18 cellular contexts compared by ENCODE assay signal in genomic region chr7:3607847-3608246, GRCh38.
DNase-seq lines count a peak whose midpoint lies in the region; ATAC-seq, FAIRE-seq and TF ChIP-seq lines count a peak whose summit lies in the region.
"Had no signal": no experiment of that assay in that cellular context is flagged by ENCODE, and none has a peak within 500 bp of the region (broad histone marks: within the 10 kb centered on the region; RNA-seq: fewer than 3 reads in every experiment).

No MANE protein-coding gene starts in this region.

- ATAC-seq in HepG2 (no peak), foreskin keratinocyte (peak; percentile 35), pancreas (peak; percentile 92 to 96 (median 94)), HG03432 (IDR thresholded peaks at IDR 0.05; ENCODE audit: unreplicated experiment) (no peak)
- ATAC-seq: GM23338 had no signal

- no peak for TF ChIP-seq POLR2A in HepG2 (IDR thresholded peaks at IDR 0.05; ENCODE audit: insufficient read depth in 1 of 2, low read depth in 2 of 2, low read length in 2 of 2)

- DNase-seq in HepG2 (ENCODE audit: low spot score) (no peak), foreskin keratinocyte (peak in 1 of 2 donors; percentile 36), pancreas (peak in 5 of 6 donors; percentile 78 to 83 (median 79)), BE2C (no peak)
- DNase-seq: C1 segment of cervical spinal cord; CD4-positive, CD25-positive, alpha-beta regulatory T cell; CD8-positive, alpha-beta memory T cell; COR-L47; DMS153; DMS79; GDM1; HCEC 1CT had no signal

- no peak overlapping the region for H3K4me2 ChIP-seq in HepG2 (ENCODE audit: low read depth, low read length)
- H3K4me2 ChIP-seq: GM23338 had no signal

- H3K27ac ChIP-seq in liver (ENCODE audit: low read depth in 1 of 2, low read length in 2 of 2) (no peak overlapping the region), HepG2 (ENCODE audit: extremely low read length, insufficient read depth, low read length) (no peak overlapping the region), foreskin keratinocyte (no peak overlapping the region), pancreas (peak overlapping the region in 3 of 4 donors; percentile 34 to 65 (median 54))

- TF ChIP-seq RAD21 in liver (IDR thresholded peaks at IDR 0.05) (no peak), HepG2 (CRISPR knock-in tag; IDR thresholded peaks at IDR 0.05) (no peak)

- in situ Hi-C loops in HepG2 (cut with HindIII; ENCODE audit: extremely low pct_ligation_motif_present, low pct_unique_long_range_greater_than_20kb) = no loop called here

- no peaks in the 10 kb centered on the region for H3K79me2 ChIP-seq in HepG2 (ENCODE audit: insufficient read depth, low read length)

- H3K27me3 ChIP-seq in liver (ENCODE audit: control insufficient read depth in 4 of 4, insufficient read depth in 4 of 4, low read length in 3 of 4) = no peaks in the 10 kb centered on the region
- H3K27me3 ChIP-seq in HepG2 (ENCODE audit: control insufficient read depth in 1 of 2, insufficient read depth in 2 of 2, low read length in 2 of 2) = no peaks in the 10 kb centered on the region
- H3K27me3 ChIP-seq in foreskin keratinocyte = no peaks in the 10 kb centered on the region
- no peaks in the 10 kb centered on the region for H3K27me3 ChIP-seq in pancreas
- H3K27me3 ChIP-seq in BE2C = no peaks in the 10 kb centered on the region

- CTCF ChIA-PET in HepG2 (lab: Yijun Ruan, JAX; ENCODE audit: low intra/inter-chr PET ratio, low total read pairs) = no interaction called here

- no peaks in the 10 kb centered on the region for H3K9me3 ChIP-seq in liver (ENCODE audit: control insufficient read depth in 4 of 4, low read length in 3 of 4)
- H3K9me3 ChIP-seq in HepG2 (ENCODE audit: low read length) = no peaks in the 10 kb centered on the region
- no peaks in the 10 kb centered on the region for H3K9me3 ChIP-seq in pancreas
- no peaks in the 10 kb centered on the region for H3K9me3 ChIP-seq in BE2C

- H4K20me1 ChIP-seq in HepG2 (ENCODE audit: insufficient read depth, low read length) = no peaks in the 10 kb centered on the region

- TF ChIP-seq CTCF in liver (IDR thresholded peaks at IDR 0.05; ENCODE audit: low read depth, low read length, missing input control) (no peak), HepG2 (CRISPR knock-in tag; IDR thresholded peaks at IDR 0.05) (no peak), foreskin keratinocyte (conservative IDR thresholded peaks at IDR 0.05) (no peak), pancreas (IDR thresholded peaks at IDR 0.05) (no peak), BE2C (IDR thresholded peaks at IDR 0.05; ENCODE audit: low read depth, low read length) (no peak)

- POLR2A ChIA-PET in HepG2 (lab: Yijun Ruan, JAX) = no interaction called here

- BruUV-seq in HepG2 (replicated peaks; lab: Mats Ljungman, UMichigan) = no TSS peak

- TF ChIP-seq EP300 in HepG2 (IDR thresholded peaks at IDR 0.05; ENCODE audit: low read depth in 2 of 2, low read length in 2 of 2) (no peak), HepG2 (CRISPR knock-in tag; IDR thresholded peaks at IDR 0.05; ENCODE audit: borderline replicate concordance) (no peak)

- no peak overlapping the region for H3K9ac ChIP-seq in liver (ENCODE audit: low read depth in 1 of 2, low read length in 2 of 2)
- H3K9ac ChIP-seq in HepG2 (ENCODE audit: insufficient read depth, low read depth, low read length) = no peak overlapping the region

- peaks cover 0 to 2% (median 0%) of the 10 kb centered on the region in 4 donors for H3K4me1 ChIP-seq in liver (ENCODE audit: control insufficient read depth in 4 of 4, insufficient read depth in 4 of 4, low read length in 3 of 4)
- H3K4me1 ChIP-seq in HepG2 (ENCODE audit: insufficient read depth, low read length) = no peaks in the 10 kb centered on the region
- H3K4me1 ChIP-seq in foreskin keratinocyte = no peaks in the 10 kb centered on the region
- H3K4me1 ChIP-seq in pancreas = peaks cover 0 to 36% (median 33%) of the 10 kb centered on the region in 3 donors
- no peaks in the 10 kb centered on the region for H3K4me1 ChIP-seq in BE2C

- H3K4me3 ChIP-seq in liver (ENCODE audit: low read depth in 1 of 3, low read length in 3 of 3) = no peak overlapping the region
- H3K4me3 ChIP-seq in HepG2 (replicated peaks in 1 of 3; ENCODE audit: insufficient read depth in 1 of 3, low read depth in 2 of 3, low read length in 3 of 3) = no peak overlapping the region
- H3K4me3 ChIP-seq in pancreas = no peak overlapping the region
- no peak overlapping the region for H3K4me3 ChIP-seq in BE2C (ENCODE audit: low read depth, low read length)
- H3K4me3 ChIP-seq: GM23338 had no signal

- FAIRE-seq in HepG2 (lab: Jason Lieb, UNC) (no peak), pancreas (lab: Jason Lieb, UNC) (no peak)
- FAIRE-seq: GM12892, GM18507, H54 had no signal

- 37% methylated on average over 8 of the region's 8 CpGs for WGBS in liver
- 71% methylated on average over 8 of the region's 8 CpGs for WGBS in HepG2 (ENCODE audit: low lambda C conversion rate)
- 21 to 23% methylated on average over 8 of the region's 8 CpGs for WGBS in pancreas, 2 donors

- intact Hi-C loops in HepG2 (cut with micrococcal nuclease; ENCODE audit: unreplicated experiment) = no loop called here
- intact Hi-C loops in pancreas (cut with DNase I) = no loop called here

- H3K36me3 ChIP-seq in liver (ENCODE audit: control insufficient read depth in 4 of 4, insufficient read depth in 3 of 4, low read depth in 1 of 4, low read length in 3 of 4) = no peaks in the 10 kb centered on the region
- no peaks in the 10 kb centered on the region for H3K36me3 ChIP-seq in HepG2 (replicated peaks in 1 of 2; ENCODE audit: control insufficient read depth in 1 of 2, insufficient read depth in 2 of 2, low read length in 2 of 2)
- H3K36me3 ChIP-seq in pancreas = no peaks in the 10 kb centered on the region
- H3K36me3 ChIP-seq in BE2C = no peaks in the 10 kb centered on the region

- no peak overlapping the region for H2AFZ ChIP-seq in HepG2 (ENCODE audit: low read length)
- H2AFZ ChIP-seq: GM23338 had no signal

TF ChIP-seq in liver, 16 proteins besides CTCF, POLR2A, EP300 and RAD21:
- TF ChIP-seq RXRA (IDR thresholded peaks at IDR 0.05) = no peak
- peak; percentile 48 to 76 for TF ChIP-seq HNF4A (conservative IDR thresholded peaks at IDR 0.05)
- no peak for TF ChIP-seq NR2F2 (IDR thresholded peaks at IDR 0.05)
- TF ChIP-seq ZBTB33 (IDR thresholded peaks at IDR 0.05) = no peak
TF ChIP-seq in liver: peak in this region for 1.

TF ChIP-seq in HepG2, 621 proteins besides CTCF, POLR2A, EP300 and RAD21:
- TF ChIP-seq ZNF180 (CRISPR knock-in tag; IDR thresholded peaks at IDR 0.05; ENCODE audit: borderline replicate concordance, low read depth) = no peak
- no peak for TF ChIP-seq ZNF282 (IDR thresholded peaks at IDR 0.05; ENCODE audit: partially characterized antibody)
- TF ChIP-seq ATF7-NPFF (CRISPR knock-in tag; IDR thresholded peaks at IDR 0.05; ENCODE audit: low read depth) = no peak
- TF ChIP-seq ZNF501 (CRISPR knock-in tag; IDR thresholded peaks at IDR 0.05) = no peak
- TF ChIP-seq CEBPG (CRISPR knock-in tag; IDR thresholded peaks at IDR 0.05) = no peak
- TF ChIP-seq ZKSCAN8 (CRISPR knock-in tag; IDR thresholded peaks at IDR 0.05; ENCODE audit: borderline replicate concordance) = no peak
- TF ChIP-seq NFIB (CRISPR knock-in tag; IDR thresholded peaks at IDR 0.05; ENCODE audit: borderline replicate concordance) = no peak
- TF ChIP-seq ZNF256 (CRISPR knock-in tag; conservative IDR thresholded peaks at IDR 0.05) = no peak

Comparison
In these comparisons a context has a peak if more than half of its experiments do, and no peak if none do; other contexts are left out.
1. H3K27ac ChIP-seq: peak in pancreas (3 of 4); none in liver (0 of 2), HepG2 (single experiment) and foreskin keratinocyte (single experiment).
2. ATAC-seq: peak in foreskin keratinocyte (single experiment) and pancreas (4 of 4); none in HepG2 (single experiment) and HG03432 (single experiment).
3. DNase-seq: peak in pancreas (5 of 6); none in HepG2 (single experiment) and BE2C (single experiment).